ENCODE assay signal across 8 cellular contexts in the genomic region with DNA sequence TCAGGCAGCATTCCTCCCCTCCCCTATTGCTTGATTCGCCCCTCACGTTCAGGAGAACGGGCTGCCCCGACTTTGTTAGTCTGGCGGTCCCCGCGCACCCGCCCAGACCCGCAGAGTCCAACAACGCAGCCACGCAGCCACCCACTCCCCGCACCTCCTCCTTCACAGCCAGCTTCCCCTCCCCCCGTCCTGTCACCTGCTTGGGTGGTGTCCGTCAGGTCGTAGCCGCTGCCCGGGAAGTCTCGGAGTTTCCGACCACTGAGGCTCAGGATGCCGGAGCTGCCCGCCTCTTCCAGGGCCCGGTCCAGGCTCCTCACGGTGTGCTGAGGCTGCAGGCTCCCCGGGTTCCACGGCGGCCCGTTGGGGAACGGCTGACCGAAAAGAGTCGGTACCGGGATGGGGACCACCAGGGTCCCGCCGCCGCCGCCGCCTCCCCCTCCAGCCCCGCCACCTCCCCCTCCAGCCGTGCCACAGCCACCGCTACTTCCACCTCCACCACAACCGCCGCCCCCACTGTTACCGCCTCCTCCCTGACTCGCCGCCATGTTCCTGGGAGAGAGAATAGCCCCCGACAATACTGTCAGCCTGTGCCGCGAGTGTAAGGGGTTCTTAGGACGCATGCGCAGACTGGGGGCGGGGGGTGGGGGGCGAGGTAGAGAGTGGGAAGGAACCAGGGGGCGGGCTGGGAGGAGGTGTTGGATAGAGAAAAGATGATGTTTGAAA. TPM values are rescaled to one million over a fixed set of nuclear protein-coding genes. Genes with fewer than 3 reads are reported as not detected.
DNase-seq lines count a peak whose midpoint lies in the region; ATAC-seq and TF ChIP-seq lines count a peak whose summit lies in the region.

A gene with protein sequence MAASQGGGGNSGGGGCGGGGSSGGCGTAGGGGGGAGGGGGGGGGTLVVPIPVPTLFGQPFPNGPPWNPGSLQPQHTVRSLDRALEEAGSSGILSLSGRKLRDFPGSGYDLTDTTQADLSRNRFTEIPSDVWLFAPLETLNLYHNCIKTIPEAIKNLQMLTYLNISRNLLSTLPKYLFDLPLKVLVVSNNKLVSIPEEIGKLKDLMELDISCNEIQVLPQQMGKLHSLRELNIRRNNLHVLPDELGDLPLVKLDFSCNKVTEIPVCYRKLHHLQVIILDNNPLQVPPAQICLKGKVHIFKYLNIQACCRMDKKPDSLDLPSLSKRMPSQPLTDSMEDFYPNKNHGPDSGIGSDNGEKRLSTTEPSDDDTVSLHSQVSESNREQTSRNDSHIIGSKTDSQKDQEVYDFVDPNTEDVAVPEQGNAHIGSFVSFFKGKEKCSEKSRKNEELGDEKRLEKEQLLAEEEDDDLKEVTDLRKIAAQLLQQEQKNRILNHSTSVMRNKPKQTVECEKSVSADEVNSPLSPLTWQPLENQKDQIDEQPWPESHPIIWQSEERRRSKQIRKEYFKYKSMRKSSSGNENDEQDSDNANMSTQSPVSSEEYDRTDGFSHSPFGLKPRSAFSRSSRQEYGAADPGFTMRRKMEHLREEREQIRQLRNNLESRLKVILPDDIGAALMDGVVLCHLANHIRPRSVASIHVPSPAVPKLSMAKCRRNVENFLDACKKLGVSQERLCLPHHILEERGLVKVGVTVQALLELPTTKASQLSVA (minus strand): TSS at position 600 of the 723 bp plus-strand sequence. CDS start 55 bp downstream, at position 545.

- H3K9ac ChIP-seq in smooth muscle cell (ENCODE audit: low read depth) = peak within 1 kb of the TSS; percentile 2

- H3F3A ChIP-seq in smooth muscle cell (ENCODE audit: low read depth) = no peaks in the 10 kb centered on the region

- H3K4me3 Mint-ChIP-seq in T-cell = peak within 1 kb of the TSS in 1 of 3 donors; percentile 12

- TF ChIP-seq POLR2A in adrenal gland (IDR thresholded peaks at IDR 0.05) = no peak

- POLR2A ChIA-PET in HEK293 (lab: Yijun Ruan, JAX) (interaction anchor here (0.6 kb wide), 1 partner anchor 38 kb away, joined by 3 read pairs; no protein-coding TSS in a partner anchor), T-cell (lab: Charles Lee) (no interaction called here)

- peak within 1 kb of the TSS; percentile 54 for H3K4me3 ChIP-seq in HEK293 (ENCODE audit: low read depth, low read length)
- peak within 1 kb of the TSS in 2 of 4 donors; percentile 28 to 65 for H3K4me3 ChIP-seq in adrenal gland
- H3K4me3 ChIP-seq in iPS DF 6.9 (ENCODE audit: low read length) = peak within 1 kb of the TSS; percentile 89; the same call in 1 of the 2 replicates
- peak within 1 kb of the TSS; percentile 83 for H3K4me3 ChIP-seq in smooth muscle cell

- intact Hi-C loops in adrenal gland (cut with DNase I) = no loop called here

- H3K4me1 Mint-ChIP-seq in T-cell = peaks cover 0 to 4% (median 4%) of the 10 kb centered on the region in 3 donors

- 1 to 18% (median 6%) methylated on average over 15 to 52 of the region's 52 CpGs for WGBS in adrenal gland, 4 donors
- whole genome bisulfite sequencing in iPS DF 6.9 (ENCODE audit: insufficient coverage, insufficient read length) = no CpG with 5 or more reads among the region's 52 CpGs
- 7% methylated on average over 21 of the region's 52 CpGs for WGBS in smooth muscle cell (ENCODE audit: low lambda C conversion rate)

- no peak within 1 kb of the TSS for H3K27ac Mint-ChIP-seq in T-cell

- H2AFZ ChIP-seq in smooth muscle cell (ENCODE audit: low read depth) = peak within 1 kb of the TSS; percentile 87

- H3K27me3 ChIP-seq in adrenal gland = peaks cover 17% of the 10 kb centered on the region
- no peaks in the 10 kb centered on the region for H3K27me3 ChIP-seq in iPS DF 6.9 (ENCODE audit: control insufficient read depth, insufficient read depth, low read length)
- no peaks in the 10 kb centered on the region for H3K27me3 ChIP-seq in smooth muscle cell (ENCODE audit: low read depth)

- no peak for TF ChIP-seq CTCF in HEK293 (tag by site-specific recombination; IDR thresholded peaks at IDR 0.05)
- no peak for TF ChIP-seq CTCF in adrenal gland (IDR thresholded peaks at IDR 0.05)
- TF ChIP-seq CTCF in smooth muscle cell (IDR thresholded peaks at IDR 0.05; ENCODE audit: borderline replicate concordance, insufficient read depth, poor library complexity, severe bottlenecking) = no peak

- H3K4me1 ChIP-seq in HEK293 (ENCODE audit: control insufficient read depth, insufficient read depth, low read length) (peaks cover 28% of the 10 kb centered on the region; the same call in 1 of the 2 replicates), adrenal gland (replicated peaks in 1 of 2) (no peaks in the 10 kb centered on the region), iPS DF 6.9 (ENCODE audit: control insufficient read depth, insufficient read depth, low read length) (no peaks in the 10 kb centered on the region), smooth muscle cell (ENCODE audit: low read depth) (peaks cover 16% of the 10 kb centered on the region)

- no peaks in the 10 kb centered on the region for H3K36me3 Mint-ChIP-seq in T-cell

- DNase-seq in adrenal gland = peak; percentile 5 to 54 (median 32)
- no peak for DNase-seq in iPS DF 6.9 (ENCODE audit: low read depth, low spot score)
- peak; percentile 19 for DNase-seq in smooth muscle cell (lab: John Stamatoyannopoulos, UW; ENCODE audit: unreplicated experiment)
- no peak for DNase-seq in UCSD-AML1 (lab: John Stamatoyannopoulos, UW; ENCODE audit: unreplicated experiment)
- DNase-seq in T-cell = no peak

- ATAC-seq in HG03442 (IDR thresholded peaks at IDR 0.05; ENCODE audit: unreplicated experiment) = no peak
- ATAC-seq in T-cell (replicated peaks in 1 of 4) = no peak
- no peak for ATAC-seq in HG03520 (IDR thresholded peaks at IDR 0.05; ENCODE audit: unreplicated experiment)

- peak within 1 kb of the TSS; percentile 80 for H3K27ac ChIP-seq in HEK293 (ENCODE audit: extremely low read depth, low read depth, low read length)
- peak within 1 kb of the TSS in 3 of 5 donors; percentile 47 to 79 (median 56) for H3K27ac ChIP-seq in adrenal gland
- no peak within 1 kb of the TSS for H3K27ac ChIP-seq in iPS DF 6.9 (ENCODE audit: low read length)
- H3K27ac ChIP-seq in smooth muscle cell (ENCODE audit: low read depth) = no peak within 1 kb of the TSS

- peaks cover 7% of the 10 kb centered on the region for H4K20me1 ChIP-seq in smooth muscle cell (ENCODE audit: low read depth)

- H3K4me2 ChIP-seq in smooth muscle cell = peak within 1 kb of the TSS; percentile 89

- no peaks in the 10 kb centered on the region for H3K9me3 Mint-ChIP-seq in T-cell

- no peaks in the 10 kb centered on the region for H3K9me3 ChIP-seq in HEK293 (ENCODE audit: control insufficient read depth, insufficient read depth, low read depth, low read length)
- H3K9me3 ChIP-seq in adrenal gland (replicated peaks in 1 of 3) = no peaks in the 10 kb centered on the region
- H3K9me3 ChIP-seq in iPS DF 6.9 (ENCODE audit: control insufficient read depth, insufficient read depth, low read length) = no peaks in the 10 kb centered on the region
- H3K9me3 ChIP-seq in smooth muscle cell (replicated peaks; ENCODE audit: low read depth) = no peaks in the 10 kb centered on the region

- H3K36me3 ChIP-seq in HEK293 (ENCODE audit: control insufficient read depth in 2 of 2, insufficient read depth in 1 of 2, low read length in 2 of 2) (no peaks in the 10 kb centered on the region), adrenal gland (replicated peaks in 1 of 2) (no peaks in the 10 kb centered on the region), iPS DF 6.9 (ENCODE audit: control insufficient read depth, insufficient read depth, low read length) (no peaks in the 10 kb centered on the region), smooth muscle cell (ENCODE audit: low read depth) (no peaks in the 10 kb centered on the region)

- peaks cover 12 to 53% of the 10 kb centered on the region in 2 donors for H3K27me3 Mint-ChIP-seq in T-cell

- CTCF ChIA-PET in HEK293 (lab: Yijun Ruan, JAX) = no interaction called here
- CTCF ChIA-PET in T-cell (lab: Charles Lee) = no interaction called here

- peaks cover 31% of the 10 kb centered on the region for H3K79me2 ChIP-seq in smooth muscle cell (ENCODE audit: low read depth)

TF ChIP-seq in HEK293, 187 proteins besides CTCF, POLR2A, EP300 and RAD21 (continues in another document):
- TF ChIP-seq ZNF791 (tag by site-specific recombination; IDR thresholded peaks at IDR 0.05) = no peak
- TF ChIP-seq FEZF1 (tag by site-specific recombination; IDR thresholded peaks at IDR 0.05) = no peak
- TF ChIP-seq ZNF302 (tag by site-specific recombination; IDR thresholded peaks at IDR 0.05; ENCODE audit: low read depth) = no peak
- 0 out of 2 replicates have a peak, but pooled peaks have one; percentile 47 for TF ChIP-seq ZXDB (tag by site-specific recombination; IDR thresholded peaks at IDR 0.05)
- TF ChIP-seq, protein P1, sequence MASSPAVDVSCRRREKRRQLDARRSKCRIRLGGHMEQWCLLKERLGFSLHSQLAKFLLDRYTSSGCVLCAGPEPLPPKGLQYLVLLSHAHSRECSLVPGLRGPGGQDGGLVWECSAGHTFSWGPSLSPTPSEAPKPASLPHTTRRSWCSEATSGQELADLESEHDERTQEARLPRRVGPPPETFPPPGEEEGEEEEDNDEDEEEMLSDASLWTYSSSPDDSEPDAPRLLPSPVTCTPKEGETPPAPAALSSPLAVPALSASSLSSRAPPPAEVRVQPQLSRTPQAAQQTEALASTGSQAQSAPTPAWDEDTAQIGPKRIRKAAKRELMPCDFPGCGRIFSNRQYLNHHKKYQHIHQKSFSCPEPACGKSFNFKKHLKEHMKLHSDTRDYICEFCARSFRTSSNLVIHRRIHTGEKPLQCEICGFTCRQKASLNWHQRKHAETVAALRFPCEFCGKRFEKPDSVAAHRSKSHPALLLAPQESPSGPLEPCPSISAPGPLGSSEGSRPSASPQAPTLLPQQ (tag by site-specific recombination; IDR thresholded peaks at IDR 0.05) = 0 out of 2 replicates have a peak, but pooled peaks have one; percentile 15
- TF ChIP-seq ZNF544 (tag by site-specific recombination; IDR thresholded peaks at IDR 0.05) = no peak
- TF ChIP-seq, protein P2, sequence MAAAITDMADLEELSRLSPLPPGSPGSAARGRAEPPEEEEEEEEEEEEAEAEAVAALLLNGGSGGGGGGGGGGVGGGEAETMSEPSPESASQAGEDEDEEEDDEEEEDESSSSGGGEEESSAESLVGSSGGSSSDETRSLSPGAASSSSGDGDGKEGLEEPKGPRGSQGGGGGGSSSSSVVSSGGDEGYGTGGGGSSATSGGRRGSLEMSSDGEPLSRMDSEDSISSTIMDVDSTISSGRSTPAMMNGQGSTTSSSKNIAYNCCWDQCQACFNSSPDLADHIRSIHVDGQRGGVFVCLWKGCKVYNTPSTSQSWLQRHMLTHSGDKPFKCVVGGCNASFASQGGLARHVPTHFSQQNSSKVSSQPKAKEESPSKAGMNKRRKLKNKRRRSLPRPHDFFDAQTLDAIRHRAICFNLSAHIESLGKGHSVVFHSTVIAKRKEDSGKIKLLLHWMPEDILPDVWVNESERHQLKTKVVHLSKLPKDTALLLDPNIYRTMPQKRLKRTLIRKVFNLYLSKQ (tag by site-specific recombination; IDR thresholded peaks at IDR 0.05; ENCODE audit: borderline replicate concordance) = no peak
- 0 out of 2 replicates have a peak, but pooled peaks have one; percentile 10 for TF ChIP-seq ZNF629 (tag by site-specific recombination; IDR thresholded peaks at IDR 0.05)

RNA-seq across cellular contexts. Expression of the gene that starts here (rescaled TPM):
- total RNA-seq in adrenal gland (1 to 10 TPM; 4.3 to 8.7 (median 6.5) TPM), smooth muscle cell (29.4 and 31.4 TPM in 2 replicates), T-cell (not detected)
- polyA plus RNA-seq in adrenal gland (1 to 10 TPM; 2.3 to 6.3 (median 3.5) TPM), smooth muscle cell (3.1 and 6.2 TPM in 2 replicates)

Comparison
In these comparisons a context has a peak if more than half of its experiments do, and no peak if none do; other contexts are left out.
1. RNA of the gene that starts here (total RNA-seq): 29.4 to 31.4 TPM in smooth muscle cell and 4.3 to 8.7 TPM in adrenal gland; not detected in T-cell; every median in the first group is over 4 times any median in the second.
2. H3K27ac ChIP-seq: peak in HEK293 (single experiment) and adrenal gland (3 of 5); none in iPS DF 6.9 (single experiment) and smooth muscle cell (single experiment).
3. DNase-seq: peak in adrenal gland (7 of 7) and smooth muscle cell (single experiment); none in iPS DF 6.9 (single experiment), UCSD-AML1 (single experiment) and T-cell (0 of 34).